ENCODE assay signal across 8 cellular contexts in the genomic region with DNA sequence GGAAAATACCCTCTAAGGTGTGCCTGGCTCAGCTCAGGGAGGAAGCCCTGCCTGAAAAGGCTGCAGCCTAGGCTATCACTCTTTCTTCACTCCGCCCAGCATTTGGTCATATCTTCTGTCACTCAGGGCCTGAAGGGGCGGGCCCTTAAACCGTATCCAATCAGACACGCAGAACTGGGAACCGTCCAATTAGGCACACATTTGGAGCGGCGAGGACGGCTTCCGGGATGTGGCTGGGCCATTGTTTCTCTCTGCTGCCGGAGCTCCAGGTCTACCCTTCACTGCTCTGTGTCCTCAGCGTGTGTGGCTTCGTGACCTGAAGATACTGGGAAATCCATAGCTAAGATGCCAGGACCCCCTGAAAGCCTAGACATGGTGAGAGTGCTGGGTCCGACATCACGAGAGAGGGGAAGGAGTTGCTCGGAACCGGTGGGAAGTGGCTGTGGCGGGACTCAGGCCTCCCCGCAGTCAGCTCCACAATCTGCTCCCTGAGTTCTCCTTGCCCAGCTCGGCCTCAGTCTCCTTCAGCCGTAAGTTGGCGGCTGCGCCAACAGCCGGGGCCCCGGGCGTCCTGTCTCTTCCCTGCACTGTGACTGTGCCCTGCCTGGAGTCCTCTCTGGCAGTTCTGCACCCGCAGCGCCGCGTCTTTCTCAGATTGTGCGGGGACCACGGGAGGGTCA. TPM values are rescaled to one million over a fixed set of nuclear protein-coding genes. Genes with fewer than 3 reads are reported as not detected.
DNase-seq lines count a peak whose midpoint lies in the region; ATAC-seq and TF ChIP-seq lines count a peak whose summit lies in the region.

A gene (plus strand): TSS at position 241 of the 680 bp plus-strand sequence. CDS start 105 bp downstream, at position 346.

- peak within 1 kb of the TSS; percentile 76 for H3K27ac ChIP-seq in vagina

- peak; percentile 100 for ATAC-seq in HG02852 (IDR thresholded peaks at IDR 0.05; ENCODE audit: unreplicated experiment)

- TF ChIP-seq POLR2A in GM15510 (IDR thresholded peaks at IDR 0.05; ENCODE audit: borderline replicate concordance, extremely low read depth, insufficient read length) (peak; percentile 65), vagina (IDR thresholded peaks at IDR 0.05) (peak in 1 of 2 donors; percentile 62)

- H3K9me3 ChIP-seq in vagina, result no peaks in the 10 kb centered on the region

- DNase-seq in NCI-H146 treated with DMSO at 0.1 percent for 48 hours (lab: John Stamatoyannopoulos, UW; ENCODE audit: unreplicated experiment), result peak; percentile 97
- peak; percentile 77 for DNase-seq in T-helper 22 cell (ENCODE audit: low read depth)
- peak; percentile 91 for DNase-seq in astrocyte of the cerebellum (ENCODE audit: low read depth)
- peak; percentile 77 for DNase-seq in hepatic stellate cell (ENCODE audit: low spot score)
- DNase-seq in putamen (ENCODE audit: low spot score), result peak; percentile 97
- peak in 1 of 2 donors; percentile 97 for DNase-seq in vagina (ENCODE audit: extremely low spot score in 2 of 2)

- peaks cover 0 to 9% of the 10 kb centered on the region in 2 donors for H3K36me3 ChIP-seq in vagina

- H3K27me3 ChIP-seq in vagina, result no peaks in the 10 kb centered on the region

- TF ChIP-seq CTCF in astrocyte of the cerebellum (IDR thresholded peaks at IDR 0.05; ENCODE audit: low read depth, low read length, missing control alignments) (no peak), vagina (IDR thresholded peaks at IDR 0.05) (no peak)

- intact Hi-C loops in vagina (cut with DNase I), result no loop called here

- in situ Hi-C loops in astrocyte of the cerebellum (cut with HindIII; ENCODE audit: low sequenced_read_pairs), result no loop called here

- peaks cover 39% of the 10 kb centered on the region for H3K4me1 ChIP-seq in vagina

- peak within 1 kb of the TSS; percentile 77 for H3K4me3 ChIP-seq in astrocyte of the cerebellum (ENCODE audit: low read depth, low read length)
- peak within 1 kb of the TSS; percentile 62 to 80 for H3K4me3 ChIP-seq in vagina

RNA-seq across cellular contexts. Expression of the gene that starts here (rescaled TPM):
- 34.6 TPM for total RNA-seq in vagina
